In genomic region chr10:80461208-80462183, GRCh38 we compare ENCODE assay signal across 9 cellular contexts. TPM values are rescaled to one million over a fixed set of nuclear protein-coding genes. Genes with fewer than 3 reads are reported as not detected.
DNase-seq lines count a peak whose midpoint lies in the region; ATAC-seq and TF ChIP-seq lines count a peak whose summit lies in the region.
"Had no signal": no experiment of that assay in that cellular context is flagged by ENCODE, and none has a peak within 500 bp of the region (broad histone marks: within the 10 kb centered on the region; RNA-seq: fewer than 3 reads in every experiment).

No MANE protein-coding gene starts in this region.

- no peak for ATAC-seq in naive thymus-derived CD8-positive, alpha-beta T cell

- H3K4me3 Mint-ChIP-seq in dendritic cell treated with granulocyte-macrophage colony-stimulating factor and Interleukin-4, amounts not matched to agents 40 ng/mL and 50 ng/mL, for 4 days, result peak overlapping the region; percentile 77
- peak overlapping the region in 9 of 10 donors; percentile 80 to 99 (median 98) for H3K4me3 Mint-ChIP-seq in naive thymus-derived CD8-positive, alpha-beta T cell

- no peaks in the 10 kb centered on the region for H3K27me3 Mint-ChIP-seq in dendritic cell treated with granulocyte-macrophage colony-stimulating factor and Interleukin-4, amounts not matched to agents 40 ng/mL and 50 ng/mL, for 4 days
- H3K27me3 Mint-ChIP-seq in naive thymus-derived CD8-positive, alpha-beta T cell, result no peaks in the 10 kb centered on the region

- peaks cover 99% of the 10 kb centered on the region for H3K4me1 Mint-ChIP-seq in dendritic cell treated with granulocyte-macrophage colony-stimulating factor and Interleukin-4, amounts not matched to agents 40 ng/mL and 50 ng/mL, for 4 days (ENCODE audit: low read depth)
- peaks cover 56 to 99% (median 92%) of the 10 kb centered on the region in 4 donors for H3K4me1 Mint-ChIP-seq in naive thymus-derived CD8-positive, alpha-beta T cell

- TF ChIP-seq CTCF in C4-2B (conservative IDR thresholded peaks at IDR 0.05), result no peak
- no peak for TF ChIP-seq CTCF in NB4 (IDR thresholded peaks at IDR 0.05; ENCODE audit: low read depth, low read length)

- peak overlapping the region; percentile 91 for H3K27ac Mint-ChIP-seq in dendritic cell treated with granulocyte-macrophage colony-stimulating factor and Interleukin-4, amounts not matched to agents 40 ng/mL and 50 ng/mL, for 4 days
- peak overlapping the region; percentile 91 to 100 (median 97) for H3K27ac Mint-ChIP-seq in naive thymus-derived CD8-positive, alpha-beta T cell

- no peak overlapping the region for H3K4me3 ChIP-seq in NB4 (ENCODE audit: low read depth, low read length)

- peak; percentile 66 for DNase-seq in NB4 (ENCODE audit: low read depth)
- no peak for DNase-seq in naive thymus-derived CD8-positive, alpha-beta T cell
- no peak for DNase-seq in NCI-H69 (lab: John Stamatoyannopoulos, UW)
- DNase-seq in COR-L47 (lab: John Stamatoyannopoulos, UW), result no peak
- DNase-seq in GM19238 (ENCODE audit: insufficient read length, low spot score), result no peak
- no peak for DNase-seq in NCI-H1092 (lab: John Stamatoyannopoulos, UW)
- DNase-seq: NCI-H2171 had no signal

- TF ChIP-seq POLR2A in NB4 (IDR thresholded peaks at IDR 0.05; ENCODE audit: extremely low read depth, insufficient read length), result no peak

- intact Hi-C loops in dendritic cell treated with granulocyte-macrophage colony-stimulating factor and Interleukin-4, amounts not matched to agents 40 ng/mL and 50 ng/mL, for 4 days (cut with micrococcal nuclease), result loop anchor here (5.0 kb wide), 1 partner anchor 36 kb away; no protein-coding TSS in a partner anchor

- POLR2A ChIA-PET in naive thymus-derived CD8-positive, alpha-beta T cell (lab: Charles Lee), result interaction anchor here (0.6 to 37.5 kb wide), 6 partner anchors 6 to 64 kb away, joined by 3 to 914 read pairs (median 382); partner anchors contain the start of gene TSPAN14

- H3K36me3 Mint-ChIP-seq in dendritic cell treated with granulocyte-macrophage colony-stimulating factor and Interleukin-4, amounts not matched to agents 40 ng/mL and 50 ng/mL, for 4 days (ENCODE audit: low read depth), result peaks cover 54% of the 10 kb centered on the region
- H3K36me3 Mint-ChIP-seq in naive thymus-derived CD8-positive, alpha-beta T cell, result peaks cover 0 to 10% (median 0%) of the 10 kb centered on the region in 3 donors

- H3K27ac ChIP-seq in C4-2B, result peak overlapping the region; percentile 85

- no peaks in the 10 kb centered on the region for H3K9me3 Mint-ChIP-seq in dendritic cell treated with granulocyte-macrophage colony-stimulating factor and Interleukin-4, amounts not matched to agents 40 ng/mL and 50 ng/mL, for 4 days
- no peaks in the 10 kb centered on the region for H3K9me3 Mint-ChIP-seq in naive thymus-derived CD8-positive, alpha-beta T cell

RNA-seq across cellular contexts. Expression of gene TSPAN14, which starts 7.4 kb away (rescaled TPM):
- 100 to 1,000 TPM; 163 to 165 TPM for total RNA-seq in naive thymus-derived CD8-positive, alpha-beta T cell
- 100 to 1,000 TPM; 152 to 293 (median 155) TPM for polyA plus RNA-seq in naive thymus-derived CD8-positive, alpha-beta T cell

RNA-seq across cellular contexts. Expression of gene PRXL2A, which starts 53.1 kb away (rescaled TPM):
- 10 to 100 TPM; 10.2 to 11.6 TPM for total RNA-seq in naive thymus-derived CD8-positive, alpha-beta T cell
- 10 to 100 TPM; 13.8 to 21.3 (median 16.1) TPM for polyA plus RNA-seq in naive thymus-derived CD8-positive, alpha-beta T cell
